Comparison of ENCODE assay signal across 8 cellular contexts in the genomic region with DNA sequence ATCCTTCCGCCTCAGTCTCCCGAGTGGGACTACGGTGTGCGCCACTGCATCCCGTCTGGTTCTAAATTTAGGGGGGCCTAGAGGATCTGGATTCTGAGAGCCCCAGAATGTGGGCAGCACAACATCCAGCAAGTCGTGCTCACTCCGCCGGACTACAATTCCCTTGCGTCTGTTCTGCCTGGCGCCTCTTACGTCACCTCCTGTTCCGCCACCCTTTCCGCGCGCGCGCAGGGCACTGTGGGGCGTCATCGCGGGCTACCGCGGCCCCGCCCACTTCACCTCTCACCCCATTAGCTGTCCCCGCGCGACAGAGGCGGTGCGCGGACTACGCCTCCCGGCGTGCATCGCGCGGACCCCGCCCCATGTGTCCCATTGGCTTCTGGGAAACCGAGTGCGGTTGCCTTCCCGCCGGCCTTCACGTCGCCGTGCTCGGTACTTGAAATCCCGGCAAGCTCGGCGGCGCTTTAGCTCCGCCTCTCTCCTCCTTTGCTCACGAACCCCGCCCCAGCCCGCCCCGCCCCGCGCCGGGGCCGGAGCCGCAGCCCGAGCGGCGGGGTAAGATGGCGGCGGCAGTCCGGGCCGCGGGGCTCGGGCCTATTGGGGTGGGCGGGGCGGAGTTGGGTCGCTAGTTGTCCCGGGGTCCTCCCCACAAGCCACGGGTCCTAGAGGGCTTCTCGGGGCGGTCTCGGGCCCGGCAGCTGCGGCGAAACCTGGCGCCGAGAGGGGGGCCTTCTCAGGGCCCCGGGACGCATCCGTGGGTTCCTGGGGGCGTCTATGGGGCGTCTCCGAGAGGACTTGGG.
DNase-seq lines count a peak whose midpoint lies in the region; ATAC-seq and FAIRE-seq lines count a peak whose summit lies in the region.

A gene with protein sequence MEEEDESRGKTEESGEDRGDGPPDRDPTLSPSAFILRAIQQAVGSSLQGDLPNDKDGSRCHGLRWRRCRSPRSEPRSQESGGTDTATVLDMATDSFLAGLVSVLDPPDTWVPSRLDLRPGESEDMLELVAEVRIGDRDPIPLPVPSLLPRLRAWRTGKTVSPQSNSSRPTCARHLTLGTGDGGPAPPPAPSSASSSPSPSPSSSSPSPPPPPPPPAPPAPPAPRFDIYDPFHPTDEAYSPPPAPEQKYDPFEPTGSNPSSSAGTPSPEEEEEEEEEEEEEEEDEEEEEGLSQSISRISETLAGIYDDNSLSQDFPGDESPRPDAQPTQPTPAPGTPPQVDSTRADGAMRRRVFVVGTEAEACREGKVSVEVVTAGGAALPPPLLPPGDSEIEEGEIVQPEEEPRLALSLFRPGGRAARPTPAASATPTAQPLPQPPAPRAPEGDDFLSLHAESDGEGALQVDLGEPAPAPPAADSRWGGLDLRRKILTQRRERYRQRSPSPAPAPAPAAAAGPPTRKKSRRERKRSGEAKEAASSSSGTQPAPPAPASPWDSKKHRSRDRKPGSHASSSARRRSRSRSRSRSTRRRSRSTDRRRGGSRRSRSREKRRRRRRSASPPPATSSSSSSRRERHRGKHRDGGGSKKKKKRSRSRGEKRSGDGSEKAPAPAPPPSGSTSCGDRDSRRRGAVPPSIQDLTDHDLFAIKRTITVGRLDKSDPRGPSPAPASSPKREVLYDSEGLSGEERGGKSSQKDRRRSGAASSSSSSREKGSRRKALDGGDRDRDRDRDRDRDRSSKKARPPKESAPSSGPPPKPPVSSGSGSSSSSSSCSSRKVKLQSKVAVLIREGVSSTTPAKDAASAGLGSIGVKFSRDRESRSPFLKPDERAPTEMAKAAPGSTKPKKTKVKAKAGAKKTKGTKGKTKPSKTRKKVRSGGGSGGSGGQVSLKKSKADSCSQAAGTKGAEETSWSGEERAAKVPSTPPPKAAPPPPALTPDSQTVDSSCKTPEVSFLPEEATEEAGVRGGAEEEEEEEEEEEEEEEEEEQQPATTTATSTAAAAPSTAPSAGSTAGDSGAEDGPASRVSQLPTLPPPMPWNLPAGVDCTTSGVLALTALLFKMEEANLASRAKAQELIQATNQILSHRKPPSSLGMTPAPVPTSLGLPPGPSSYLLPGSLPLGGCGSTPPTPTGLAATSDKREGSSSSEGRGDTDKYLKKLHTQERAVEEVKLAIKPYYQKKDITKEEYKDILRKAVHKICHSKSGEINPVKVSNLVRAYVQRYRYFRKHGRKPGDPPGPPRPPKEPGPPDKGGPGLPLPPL (plus strand): TSS at position 522 of the 800 bp plus-strand sequence. CDS start 2,818 bp downstream, outside the sequence.

- no peaks in the 10 kb centered on the region for H3K27me3 Mint-ChIP-seq in effector memory CD8-positive, alpha-beta T cell

- peak within 1 kb of the TSS; percentile 97 to 99 for H3K4me3 Mint-ChIP-seq in effector memory CD8-positive, alpha-beta T cell

- peak; percentile 43 for ATAC-seq in GM21360 (IDR thresholded peaks at IDR 0.05; ENCODE audit: unreplicated experiment)
- peak; percentile 69 for ATAC-seq in effector memory CD8-positive, alpha-beta T cell (replicated peaks)

- H3K36me3 Mint-ChIP-seq in effector memory CD8-positive, alpha-beta T cell (ENCODE audit: insufficient read depth), result peaks cover 34% of the 10 kb centered on the region

- peak; percentile 99 for FAIRE-seq in HTR-8/SVneo (lab: Jason Lieb, UNC)

- DNase-seq in COLO668 (lab: John Stamatoyannopoulos, UW; ENCODE audit: unreplicated experiment), result peak; percentile 99
- DNase-seq in HTR-8/SVneo (ENCODE audit: insufficient read length, low spot score), result peak; percentile 89
- DNase-seq in NOMO-1 treated with dmso at 0.1 percent for 144 hours (lab: John Stamatoyannopoulos, UW; ENCODE audit: unreplicated experiment), result peak; percentile 99
- peak; percentile 93 to 100 (median 94) for DNase-seq in activated CD8-positive, alpha-beta memory T cell treated with anti-CD3 and anti-CD28 coated beads for 48 hours (ENCODE audit: low read depth in 2 of 3, low spot score in 2 of 3)
- peak; percentile 98 to 99 (median 98) for DNase-seq in effector memory CD8-positive, alpha-beta T cell
- DNase-seq in medulla oblongata (ENCODE audit: extremely low spot score), result peak; percentile 99
- peak; percentile 98 for DNase-seq in stimulated activated CD8-positive, alpha-beta memory T cell treated with anti-CD3 and anti-CD28 coated beads, Interleukin-12 subunit alpha, Interleukin-12 subunit beta, amount 100 ng/mL, for 1 hour (ENCODE audit: low read depth)

- peak within 1 kb of the TSS; percentile 97 to 98 for H3K27ac Mint-ChIP-seq in effector memory CD8-positive, alpha-beta T cell

- H3K4me1 Mint-ChIP-seq in effector memory CD8-positive, alpha-beta T cell (ENCODE audit: low read depth in 2 of 2), result peaks cover 58% of the 10 kb centered on the region in 2 donors

- H3K9me3 Mint-ChIP-seq in effector memory CD8-positive, alpha-beta T cell, result no peaks in the 10 kb centered on the region

Comparison
In these comparisons a context has a peak if more than half of its experiments do, and no peak if none do; other contexts are left out.
1. Peak in every context shown above with its lines: DNase-seq and ATAC-seq.